ENCODE assay signal across 10 cellular contexts in the genomic region with DNA sequence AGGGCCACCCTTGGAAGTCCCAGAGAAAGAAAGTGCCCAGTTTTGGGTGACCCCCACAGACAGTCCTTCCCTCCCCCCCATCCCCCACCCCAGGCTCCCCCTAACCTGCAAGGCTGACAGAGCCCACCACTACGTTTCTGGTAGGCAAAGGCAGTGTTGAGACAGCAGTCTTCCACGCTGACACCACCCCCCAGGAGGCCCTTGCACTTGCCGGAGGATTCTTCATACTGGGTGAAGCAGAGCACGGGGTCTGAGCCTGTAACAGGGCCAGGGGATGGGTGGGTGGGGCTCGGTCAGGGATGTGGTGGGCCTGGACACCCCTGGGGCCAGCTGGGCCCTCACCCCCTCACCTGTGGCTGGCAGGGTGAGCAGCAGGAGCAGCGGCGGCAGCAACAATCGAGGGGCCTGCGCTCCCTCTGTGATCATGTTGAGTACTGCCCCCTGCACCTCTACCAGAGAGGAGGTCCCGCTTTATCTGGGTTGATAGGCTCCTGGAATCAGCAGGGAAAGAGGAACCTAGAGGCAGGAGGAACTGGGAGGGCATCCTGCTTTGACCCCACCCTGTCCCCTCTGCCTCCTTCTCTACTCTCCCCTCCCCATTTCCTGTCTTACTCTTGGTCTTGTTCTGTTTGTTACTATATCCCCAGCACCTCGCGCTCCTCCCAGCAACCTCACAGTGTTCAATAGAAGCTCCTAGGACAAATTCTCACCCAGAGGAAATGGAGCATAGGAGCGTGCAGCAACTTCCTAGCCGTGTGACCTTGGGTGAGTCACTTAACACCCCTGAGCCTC. TPM values are rescaled to one million over a fixed set of nuclear protein-coding genes. Genes with fewer than 3 reads are reported as not detected.
DNase-seq lines count a peak whose midpoint lies in the region; ATAC-seq, FAIRE-seq and TF ChIP-seq lines count a peak whose summit lies in the region.
"Had no signal": no experiment of that assay in that cellular context is flagged by ENCODE, and none has a peak within 500 bp of the region (broad histone marks: within the 10 kb centered on the region; RNA-seq: fewer than 3 reads in every experiment).

A gene (minus strand): TSS at position 512 of the 792 bp plus-strand sequence. CDS start 86 bp downstream, at position 426.

- H3K4me2 ChIP-seq in K562 (ENCODE audit: insufficient read depth, low read length): peak within 1 kb of the TSS; percentile 41

- intact Hi-C loops in K562 (cut with micrococcal nuclease) (no loop called here), lower leg skin (cut with DNase I; ENCODE audit: low total_unique reads) (loop anchor here (5.0 kb wide), 1 partner anchor 622 kb away; no protein-coding TSS in a partner anchor)

- CTCF ChIA-PET in K562 (lab: Yijun Ruan, JAX; ENCODE audit: low intra/inter-chr PET ratio): no interaction called here

- H2AFZ ChIP-seq in K562 (ENCODE audit: low read depth, low read length): peak within 1 kb of the TSS; percentile 53

- H3K4me3 ChIP-seq in GM12865 (ENCODE audit: low read depth, low read length): peak within 1 kb of the TSS; percentile 31
- H3K4me3 ChIP-seq in K562: no peak within 1 kb of the TSS
- peak within 1 kb of the TSS; percentile 71 to 77 for H3K4me3 ChIP-seq in neutrophil (ENCODE audit: low read depth in 1 of 2, low read length in 1 of 2)
- no peak within 1 kb of the TSS for H3K4me3 ChIP-seq in lower leg skin (ENCODE audit: low read depth, poor library complexity, severe bottlenecking)

- in situ Hi-C loops in K562 (cut with MboI): no loop called here

- no peaks in the 10 kb centered on the region for H3K79me2 ChIP-seq in K562 (ENCODE audit: control insufficient read depth, insufficient read depth, low read length)

- H3K27me3 ChIP-seq in K562 (ENCODE audit: control insufficient read depth in 2 of 2, insufficient read depth in 2 of 2, low read length in 2 of 2) (peaks cover 0 to 13% of the 10 kb centered on the region in 2 experiments; a peak in 2 of 5 replicates), neutrophil (no peaks in the 10 kb centered on the region)

- no peak for DNase-seq in GM12865 (ENCODE audit: low read depth)
- DNase-seq in OCI-M1 (lab: John Stamatoyannopoulos, UW): peak; percentile 70
- peak in 1 of 4 experiments; percentile 13 for DNase-seq in K562 (ENCODE audit: extremely low read depth in 1 of 4, low spot score in 3 of 4)
- DNase-seq in 8988T: no peak
- no peak for DNase-seq in lower leg skin (ENCODE audit: low spot score in 2 of 2)
- DNase-seq in islet precursor cell: no peak
- no peak for DNase-seq in AG08395 (ENCODE audit: low spot score)
- DNase-seq: central memory CD4-positive, alpha-beta T cell; NCI-H2029 had no signal

- H3K4me1 ChIP-seq in K562 (replicated peaks in 1 of 2; ENCODE audit: control insufficient read depth in 2 of 2, insufficient read depth in 2 of 2, low read length in 2 of 2): peaks cover 11% of the 10 kb centered on the region in 2 experiments
- H3K4me1 ChIP-seq in neutrophil (ENCODE audit: control insufficient read depth in 1 of 2, insufficient read depth in 1 of 2, low read depth in 1 of 2, low read length in 1 of 2): peaks cover 62 to 84% of the 10 kb centered on the region in 2 experiments

- H3K9ac ChIP-seq in K562 (ENCODE audit: insufficient read depth in 1 of 2, low read depth in 2 of 2, low read length in 2 of 2): 0 out of 4 replicates have a peak within 1 kb of the TSS, but pooled peaks of 1 of the 2 experiments have one; percentile 42

- POLR2A ChIA-PET in K562 (lab: Yijun Ruan, JAX): no interaction called here

- TF ChIP-seq POLR2A in K562 (conservative IDR thresholded peaks at IDR 0.05) (no peak), lower leg skin (IDR thresholded peaks at IDR 0.05) (no peak)

- TF ChIP-seq CTCF in GM12865 (IDR thresholded peaks at IDR 0.05; ENCODE audit: insufficient read depth, low read depth, low read length, missing control alignments) (no peak), K562 (IDR thresholded peaks at IDR 0.05 in 2 of 3, conservative IDR thresholded peaks at IDR 0.05 in 1 of 3; ENCODE audit: insufficient read depth in 2 of 3, low read depth in 1 of 3, low read length in 3 of 3) (no peak), neutrophil (IDR thresholded peaks at IDR 0.05) (peak; percentile 1), lower leg skin (IDR thresholded peaks at IDR 0.05) (no peak)

- H3K9me3 ChIP-seq in K562 (replicated peaks; ENCODE audit: control insufficient read depth, insufficient read depth, low read depth, low read length) (no peaks in the 10 kb centered on the region), neutrophil (no peaks in the 10 kb centered on the region)

- TF ChIP-seq EP300 in K562 (IDR thresholded peaks at IDR 0.05; ENCODE audit: low read length): no peak

- H3K27ac ChIP-seq in K562 (ENCODE audit: extremely low read depth, low read depth, low read length): peak within 1 kb of the TSS; percentile 32; the same call in 1 of the 3 replicates
- H3K27ac ChIP-seq in neutrophil: peak within 1 kb of the TSS; percentile 97

- FAIRE-seq in K562 (lab: Jason Lieb, UNC): no peak

- BruUV-seq in K562 (replicated peaks; lab: Mats Ljungman, UMichigan): no TSS peak

- 26% methylated on average over 6 of the region's 14 CpGs for WGBS in K562 (ENCODE audit: insufficient coverage, low coverage, missing lambda C conversion rate)
- WGBS in lower leg skin, 2 donors: 49 to 72% methylated on average over 4 to 14 of the region's 14 CpGs

- H4K20me1 ChIP-seq in K562 (replicated peaks; ENCODE audit: control insufficient read depth, insufficient read depth, low read length): no peaks in the 10 kb centered on the region; the same call in 1 of the 2 replicates

- no peak for TF ChIP-seq RAD21 in K562 (CRISPR knock-in tag; conservative IDR thresholded peaks at IDR 0.05 in 1 of 2, IDR thresholded peaks at IDR 0.05 in 1 of 2)

- ATAC-seq in K562: peak; percentile 46; the same call in 2 of the 3 replicates

- H3K36me3 ChIP-seq in K562 (ENCODE audit: control insufficient read depth, insufficient read depth, low read length) (peaks cover 3% of the 10 kb centered on the region; the same call in 1 of the 3 replicates), neutrophil (peaks cover 37% of the 10 kb centered on the region)

- no peaks in the 10 kb centered on the region for H3K9me1 ChIP-seq in K562 (ENCODE audit: control insufficient read depth, insufficient read depth, low read length)

TF ChIP-seq in K562, 482 proteins besides CTCF, POLR2A, EP300 and RAD21:
- TF ChIP-seq CBX3 (IDR thresholded peaks at IDR 0.05; ENCODE audit: borderline replicate concordance in 1 of 2, low read length in 2 of 2) (no peak), CEBPG (CRISPR knock-in tag; IDR thresholded peaks at IDR 0.05) (no peak), CEBPG (tag; conservative IDR thresholded peaks at IDR 0.05 in 1 of 2, IDR thresholded peaks at IDR 0.05 in 1 of 2) (no peak), HNRNPK (IDR thresholded peaks at IDR 0.05; ENCODE audit: low read depth, low read length, poor library complexity, severe bottlenecking) (no peak), SMARCA5 (IDR thresholded peaks at IDR 0.05) (no peak), TEAD1 (CRISPR knock-in tag; IDR thresholded peaks at IDR 0.05) (no peak), TAL1 (IDR thresholded peaks at IDR 0.05) (no peak)
- TF ChIP-seq, protein P1, sequence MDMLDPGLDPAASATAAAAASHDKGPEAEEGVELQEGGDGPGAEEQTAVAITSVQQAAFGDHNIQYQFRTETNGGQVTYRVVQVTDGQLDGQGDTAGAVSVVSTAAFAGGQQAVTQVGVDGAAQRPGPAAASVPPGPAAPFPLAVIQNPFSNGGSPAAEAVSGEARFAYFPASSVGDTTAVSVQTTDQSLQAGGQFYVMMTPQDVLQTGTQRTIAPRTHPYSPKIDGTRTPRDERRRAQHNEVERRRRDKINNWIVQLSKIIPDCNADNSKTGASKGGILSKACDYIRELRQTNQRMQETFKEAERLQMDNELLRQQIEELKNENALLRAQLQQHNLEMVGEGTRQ (CRISPR knock-in tag; IDR thresholded peaks at IDR 0.05): no peak
- TF ChIP-seq, protein P2, sequence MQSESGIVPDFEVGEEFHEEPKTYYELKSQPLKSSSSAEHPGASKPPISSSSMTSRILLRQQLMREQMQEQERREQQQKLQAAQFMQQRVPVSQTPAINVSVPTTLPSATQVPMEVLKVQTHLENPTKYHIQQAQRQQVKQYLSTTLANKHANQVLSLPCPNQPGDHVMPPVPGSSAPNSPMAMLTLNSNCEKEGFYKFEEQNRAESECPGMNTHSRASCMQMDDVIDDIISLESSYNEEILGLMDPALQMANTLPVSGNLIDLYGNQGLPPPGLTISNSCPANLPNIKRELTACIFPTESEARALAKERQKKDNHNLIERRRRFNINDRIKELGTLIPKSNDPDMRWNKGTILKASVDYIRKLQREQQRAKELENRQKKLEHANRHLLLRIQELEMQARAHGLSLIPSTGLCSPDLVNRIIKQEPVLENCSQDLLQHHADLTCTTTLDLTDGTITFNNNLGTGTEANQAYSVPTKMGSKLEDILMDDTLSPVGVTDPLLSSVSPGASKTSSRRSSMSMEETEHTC (IDR thresholded peaks at IDR 0.05): no peak

RNA-seq across cellular contexts. Expression of the gene that starts here (rescaled TPM):
- 0.92 and 1.3 TPM in 2 replicates for total RNA-seq in K562 (2011; cell fraction: chromatin; rRNA removed; ENCODE audit: low replicate concordance)
- 0.53 and 0.67 TPM in 2 replicates for total RNA-seq in K562 (2011; cell fraction: nucleolus; rRNA removed)
- 1.1 and 1.2 TPM in 2 replicates for total RNA-seq in K562 (2011; cell fraction: nucleoplasm; rRNA removed)
- total RNA-seq in K562 (2014; rRNA removed) (0.41 and 2.1 TPM in 2 replicates), K562 (2014; rRNA removed; fragmentation: Illumina TruSeq; extraction: Trizol) (0.26 and 0.55 TPM in 2 replicates), K562 (2015; rRNA removed; fragmentation: Illumina TruSeq; extraction: Trizol) (1.1 and 1.5 TPM in 2 replicates), K562 (2021) (0.89 and 2.0 TPM in 2 replicates), lower leg skin (1 to 10 TPM; 3.0 to 7.6 (median 4.5) TPM)
- polyA plus RNA-seq in K562 (2011; rRNA removed) (0.28 and 0.93 TPM in 2 replicates), K562 (2014; fragmentation: Illumina TruSeq; extraction: Trizol) (0.79 and 1.2 TPM in 2 replicates), K562 (2014; fragmentation: Nextera tagmentation; extraction: Ambion mirVana) (under 1 TPM; 0.18 to 0.28 TPM), K562 (2014; rRNA removed) (1.2 and 2.0 TPM in 2 replicates)
- 0.72 and 0.88 TPM in 2 replicates for polyA plus RNA-seq in K562 (2011; cell fraction: cytosol; rRNA removed)
- polyA plus RNA-seq in K562 (2011; cell fraction: nucleus; rRNA removed): 0.68 and 0.97 TPM in 2 replicates
- polyA plus RNA-seq in K562 (2012): 2.0 and 5.5 TPM in 2 replicates
- polyA minus RNA-seq in K562 (2011; rRNA and poly(A)+ RNA removed): 0.07 and 0.09 TPM in 2 replicates
- polyA minus RNA-seq in K562 (2011; cell fraction: cytosol; rRNA and poly(A)+ RNA removed): 0.48 TPM in 1 of 2 replicates, not detected in the other
- 0.27 and 0.56 TPM in 2 replicates for polyA minus RNA-seq in K562 (2011; cell fraction: nucleus; rRNA and poly(A)+ RNA removed)

Comparison
In these comparisons a context has a peak if more than half of its experiments do, and no peak if none do; other contexts are left out.
1. H3K4me3 ChIP-seq: peak in GM12865 (single experiment) and neutrophil (2 of 2); none in K562 (single experiment) and lower leg skin (single experiment).